In the genomic region with DNA sequence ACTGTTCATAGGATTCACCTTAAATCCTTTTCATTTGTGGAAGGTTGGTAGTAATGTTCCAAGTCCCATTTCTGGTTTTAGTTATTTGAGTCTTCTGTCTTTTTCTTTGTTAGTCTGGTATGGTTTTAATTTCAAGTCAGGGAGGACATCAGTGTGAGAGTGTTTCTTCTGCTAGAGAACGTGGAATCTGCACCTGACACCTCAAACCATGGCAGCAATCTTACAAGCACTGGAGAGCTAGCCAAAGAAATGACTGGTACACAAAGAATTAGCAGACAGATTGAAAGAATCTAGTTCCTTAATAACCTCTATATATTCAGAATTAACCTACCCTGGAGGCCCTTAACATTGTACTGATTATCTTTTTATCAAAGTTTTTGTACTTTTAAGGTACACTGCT, we compare ENCODE assay signal across 22 cellular contexts. TPM values are rescaled to one million over a fixed set of nuclear protein-coding genes. Genes with fewer than 3 reads are reported as not detected.
"Had no signal": no experiment of that assay in that cellular context is flagged by ENCODE, and none has a peak within 500 bp of the region (broad histone marks: within the 10 kb centered on the region; RNA-seq: fewer than 3 reads in every experiment).

No MANE protein-coding gene starts in this region.

- H3K4me2 ChIP-seq: SK-N-SH had no signal

- H3K9ac ChIP-seq: SK-N-SH had no signal

- DNase-seq: IMR-90, Karpas-422, KG1, MG63, NCI-H1092 treated with DMSO at 0.1 percent for 48 hours, NCI-H1436, NCI-H187, NCI-H2029, NCI-H2081 treated with DMSO at 0.1 percent for 48 hours, NCI-H2171, NCI-H226, NCI-H446, NCI-H510A, NCI-H524 treated with DMSO at 0.1 percent for 48 hours, NCI-H69, NCI-H774, SHP77, SK-N-SH, SW 1271 had no signal

- H3K4me3 ChIP-seq: MG63 had no signal

- H3K27me3 ChIP-seq: MG63 had no signal

- H3K9me2 ChIP-seq: SK-N-SH had no signal

- H3K27ac ChIP-seq: RWPE1 had no signal

RNA-seq across cellular contexts. Expression of gene CHCT1, which starts 50.2 kb away (rescaled TPM):
- total RNA-seq: HT-29, IMR-90, SK-MEL-5 had no signal
- polyA plus RNA-seq: IMR-90, SK-N-SH had no signal
